19 cellular contexts compared by ENCODE assay signal in the genomic region with DNA sequence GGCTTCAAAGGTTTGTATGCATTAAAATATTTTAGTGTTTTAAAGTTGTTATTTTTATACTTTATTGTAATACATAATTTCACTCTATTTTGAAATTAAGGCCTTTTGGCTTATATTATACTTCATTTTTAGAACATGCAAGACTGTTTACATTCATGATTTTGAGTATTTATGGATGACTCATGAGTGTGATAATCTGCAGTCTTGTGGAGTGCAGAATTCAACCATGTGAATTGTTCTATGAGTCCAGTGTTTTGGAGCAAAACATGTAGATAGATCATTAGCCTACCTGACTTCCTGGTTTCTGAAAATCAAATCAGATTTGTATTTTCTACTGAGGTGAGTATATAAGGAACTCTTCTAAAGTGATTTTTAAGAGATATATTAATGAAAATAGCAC.
"Had no signal": no experiment of that assay in that cellular context is flagged by ENCODE, and none has a peak within 500 bp of the region (broad histone marks: within the 10 kb centered on the region; RNA-seq: fewer than 3 reads in every experiment).

No MANE protein-coding gene starts in this region.

- FAIRE-seq: small intestine had no signal

- H3K4me3 Mint-ChIP-seq: activated naive CD8-positive, alpha-beta T cell treated with anti-CD3 and anti-CD28 coated beads, Interleukin-2, amount 10 ng/mL, durations not matched to agents 7 days and 5 days; activated T-helper 1 cell treated with anti-CD3 and anti-CD28 coated beads, Interleukin-12 subunit alpha, Interleukin-12 subunit beta, Interleukin-2, Interleukin-4 antibody, amounts not matched to agents 30 ng/mL and 10 ng/mL and 1 ng/mL, durations not matched to agents 14 hours and 24 hours and 36 hours; endodermal cell; naive thymus-derived CD8-positive, alpha-beta T cell had no signal

- DNase-seq: activated CD4-positive, alpha-beta T cell treated with anti-CD3 and anti-CD28 coated beads, Interleukin-2, amount 50 U/mL, for 1 hour; activated naive CD4-positive, alpha-beta T cell; activated naive CD8-positive, alpha-beta T cell treated with anti-CD3 and anti-CD28 coated beads, Interleukin-2, amount 10 ng/mL, durations not matched to agents 7 days and 5 days; aorta; dorsolateral prefrontal cortex; endodermal cell; hypothalamus; mesenchymal stem cell; naive thymus-derived CD8-positive, alpha-beta T cell; right cardiac atrium; small intestine; stimulated activated CD4-positive, alpha-beta T cell treated with anti-CD3 and anti-CD28 coated beads, Interleukin-4, amount 100 ng/mL, for 24 hours; stimulated activated naive CD4-positive, alpha-beta T cell; substantia nigra; uterus had no signal

- H3K4me1 ChIP-seq: tibial nerve, uterus had no signal

- H3K27ac Mint-ChIP-seq: activated naive CD8-positive, alpha-beta T cell treated with anti-CD3 and anti-CD28 coated beads, Interleukin-2, amount 10 ng/mL, durations not matched to agents 7 days and 5 days; activated T-helper 1 cell treated with anti-CD3 and anti-CD28 coated beads, Interleukin-12 subunit alpha, Interleukin-12 subunit beta, Interleukin-2, Interleukin-4 antibody, amounts not matched to agents 30 ng/mL and 10 ng/mL and 1 ng/mL, durations not matched to agents 14 hours and 24 hours and 36 hours; endodermal cell; naive thymus-derived CD8-positive, alpha-beta T cell had no signal

- H3K4me1 Mint-ChIP-seq: activated naive CD8-positive, alpha-beta T cell treated with anti-CD3 and anti-CD28 coated beads, Interleukin-2, amount 10 ng/mL, durations not matched to agents 7 days and 5 days; endodermal cell; naive thymus-derived CD8-positive, alpha-beta T cell had no signal

- H3K27me3 ChIP-seq: cardiac muscle cell, dorsolateral prefrontal cortex, neutrophil, tibial nerve, uterus had no signal

- H3K4me3 ChIP-seq: cardiac muscle cell, dorsolateral prefrontal cortex, tibial nerve, uterus had no signal

- H3K36me3 ChIP-seq: cardiac muscle cell, neutrophil, uterus had no signal

- H3K9me3 ChIP-seq: neutrophil, uterus had no signal

- H3K27ac ChIP-seq: cardiac muscle cell, dorsolateral prefrontal cortex, neutrophil, tibial nerve, uterus had no signal

- H3K27me3 Mint-ChIP-seq: activated naive CD8-positive, alpha-beta T cell treated with anti-CD3 and anti-CD28 coated beads, Interleukin-2, amount 10 ng/mL, durations not matched to agents 7 days and 5 days; naive thymus-derived CD8-positive, alpha-beta T cell had no signal
